29 cellular contexts compared by ENCODE assay signal in genomic region chr13:34019870-34020269, GRCh38.
DNase-seq lines count a peak whose midpoint lies in the region; ATAC-seq and TF ChIP-seq lines count a peak whose summit lies in the region.
"Had no signal": no experiment of that assay in that cellular context is flagged by ENCODE, and none has a peak within 500 bp of the region (broad histone marks: within the 10 kb centered on the region; RNA-seq: fewer than 3 reads in every experiment).

No MANE protein-coding gene starts in this region.

- peaks cover 4% of the 10 kb centered on the region for H3K36me3 Mint-ChIP-seq in nephron (ENCODE audit: low read depth)
- H3K36me3 Mint-ChIP-seq: activated naive CD8-positive, alpha-beta T cell; naive B cell had no signal

- ATAC-seq in GM19328 (IDR thresholded peaks at IDR 0.05; ENCODE audit: unreplicated experiment): no peak
- ATAC-seq in activated CD4-positive, CD25-positive, alpha-beta regulatory T cell treated with anti-CD3 and anti-CD28 coated beads, Interleukin-2, amount 50 U/mL, for 24 hours: no peak
- no peak for ATAC-seq in GM18909 (IDR thresholded peaks at IDR 0.05; ENCODE audit: poor library complexity, unreplicated experiment)
- no peak for ATAC-seq in HG03159 (IDR thresholded peaks at IDR 0.05; ENCODE audit: unreplicated experiment)
- ATAC-seq: gastrocnemius medialis; left ventricle myocardium superior; SK-N-SH treated with all-trans-retinoic acid at 6 μM for 48 hours; stimulated activated naive CD8-positive, alpha-beta T cell treated with anti-CD3 and anti-CD28 coated beads, Interleukin-15, Interleukin-2, amounts not matched to agents 100 U/mL and 50 U/mL, for 24 hours had no signal

- no peak for TF ChIP-seq CTCF in nephron (IDR thresholded peaks at IDR 0.05; ENCODE audit: unreplicated experiment in 3 of 3)

- DNase-seq in ACHN (peak; percentile 2), RKO (ENCODE audit: low spot score) (peak; percentile 36), islet precursor cell (peak; percentile 87)
- DNase-seq: activated CD4-positive, CD25-positive, alpha-beta regulatory T cell treated with anti-CD3 and anti-CD28 coated beads, Interleukin-2, amount 50 U/mL, for 72 hours; activated CD8-positive, alpha-beta memory T cell treated with anti-CD3 and anti-CD28 coated beads for 24 hours; DMS 273 treated with DMSO at 0.1 percent for 48 hours; gastrocnemius medialis; H7; IMR-90; left ventricle myocardium superior; MG63; naive B cell; NCI-H1436 treated with DMSO at 0.1 percent for 48 hours; NCI-H345; NK-92 treated with Interleukin-12 subunit alpha and Interleukin-12 subunit beta, amount 100 ng/mL, for 24 hours; pancreas; stimulated activated CD4-positive, alpha-beta T cell treated with anti-CD3 and anti-CD28 coated beads, Interleukin-2, amount 100 ng/mL, for 24 hours; stimulated activated naive CD8-positive, alpha-beta T cell treated with anti-CD3 and anti-CD28 coated beads, Interleukin-15, Interleukin-2, amounts not matched to agents 100 U/mL and 50 U/mL, for 24 hours; T-helper 9 cell had no signal

- peaks cover 7% of the 10 kb centered on the region for H3K4me1 Mint-ChIP-seq in nephron
- H3K4me1 Mint-ChIP-seq: brain, naive B cell had no signal

- no peaks in the 10 kb centered on the region for H3K27me3 Mint-ChIP-seq in nephron (ENCODE audit: low read depth)
- H3K27me3 Mint-ChIP-seq: brain; dendritic cell treated with granulocyte-macrophage colony-stimulating factor and Interleukin-4, amounts not matched to agents 40 ng/mL and 50 ng/mL, for 4 days had no signal

- in situ Hi-C loops in ACHN (cut with HindIII; ENCODE audit: low pct_ligation_motif_present, low pct_unique_long_range_greater_than_20kb, low sequenced_read_pairs): no loop called here

- peak overlapping the region; percentile 27 to 44 (median 37) for H3K27ac Mint-ChIP-seq in nephron
- H3K27ac Mint-ChIP-seq: activated naive CD8-positive, alpha-beta T cell; activated T-helper 1 cell treated with anti-CD3 and anti-CD28 coated beads, Interleukin-12 subunit alpha, Interleukin-12 subunit beta, Interleukin-2, Interleukin-4 antibody, amounts not matched to agents 30 ng/mL and 10 ng/mL and 1 ng/mL, durations not matched to agents 14 hours and 24 hours and 36 hours; dendritic cell treated with granulocyte-macrophage colony-stimulating factor and Interleukin-4, amounts not matched to agents 40 ng/mL and 50 ng/mL, for 4 days; naive B cell had no signal

- H3K4me3 Mint-ChIP-seq in nephron: peak overlapping the region in 1 of 3 experiments; percentile 1
- H3K4me3 Mint-ChIP-seq: activated naive CD8-positive, alpha-beta T cell; activated T-helper 1 cell treated with anti-CD3 and anti-CD28 coated beads, Interleukin-12 subunit alpha, Interleukin-12 subunit beta, Interleukin-2, Interleukin-4 antibody, amounts not matched to agents 30 ng/mL and 10 ng/mL and 1 ng/mL, durations not matched to agents 14 hours and 24 hours and 36 hours; brain; dendritic cell treated with granulocyte-macrophage colony-stimulating factor and Interleukin-4, amounts not matched to agents 40 ng/mL and 50 ng/mL, for 4 days; naive B cell had no signal

- peaks cover 24% of the 10 kb centered on the region for H3K9me3 Mint-ChIP-seq in nephron

Comparison
In these comparisons a context has a peak if more than half of its experiments do, and no peak if none do; other contexts are left out.
1. DNase-seq: peak in every context shown above with its lines; median percentile 87 in islet precursor cell; 36 in RKO; 2 in ACHN.